In genomic region chr7:27142562-27143021, GRCh38 we compare ENCODE assay signal across 7 cellular contexts.
DNase-seq lines count a peak whose midpoint lies in the region; ATAC-seq and TF ChIP-seq lines count a peak whose summit lies in the region.
"Had no signal": no experiment of that assay in that cellular context is flagged by ENCODE, and none has a peak within 500 bp of the region (broad histone marks: within the 10 kb centered on the region; RNA-seq: fewer than 3 reads in every experiment).

No MANE protein-coding gene starts in this region.

- ATAC-seq in activated naive CD8-positive, alpha-beta T cell treated with anti-CD3 and anti-CD28 coated beads, Interleukin-2, amount 50 U/mL, for 24 hours = no peak

- H3K4me1 ChIP-seq in neuron (ENCODE audit: insufficient read depth, low read length) = peaks cover 13% of the 10 kb centered on the region

- peak overlapping the region; percentile 87 for H2AFZ ChIP-seq in neuron (ENCODE audit: low read depth, low read length)

- H3K4me3 ChIP-seq in HL-60 (replicated peaks; ENCODE audit: insufficient read depth, low read length) (peak overlapping the region; percentile 67), neuron (ENCODE audit: low read length) (no peak overlapping the region)

- intact Hi-C loops in dendritic cell treated with granulocyte-macrophage colony-stimulating factor and Interleukin-4, amounts not matched to agents 40 ng/mL and 50 ng/mL, for 4 days (cut with micrococcal nuclease) = no loop called here

- peak overlapping the region; percentile 0 for H3K27ac Mint-ChIP-seq in dendritic cell treated with granulocyte-macrophage colony-stimulating factor and Interleukin-4, amounts not matched to agents 40 ng/mL and 50 ng/mL, for 4 days
- H3K27ac Mint-ChIP-seq in activated naive CD8-positive, alpha-beta T cell treated with anti-CD3 and anti-CD28 coated beads, Interleukin-2, amount 50 U/mL, for 24 hours = no peak overlapping the region

- DNase-seq in HL-60 (ENCODE audit: low read depth in 1 of 2, low spot score in 1 of 2) = no peak
- no peak for DNase-seq in stimulated activated CD8-positive, alpha-beta memory T cell treated with anti-CD3 and anti-CD28 coated beads, Interleukin-4, amount 100 ng/mL, for 48 hours
- no peak for DNase-seq in effector CD8-positive, alpha-beta T cell (lab: John Stamatoyannopoulos, UW)
- no peak for DNase-seq in activated naive CD8-positive, alpha-beta T cell treated with anti-CD3 and anti-CD28 coated beads, Interleukin-2, amount 50 U/mL, for 24 hours

- H3K4me1 Mint-ChIP-seq in dendritic cell treated with granulocyte-macrophage colony-stimulating factor and Interleukin-4, amounts not matched to agents 40 ng/mL and 50 ng/mL, for 4 days (ENCODE audit: low read depth) = peaks cover 14% of the 10 kb centered on the region
- peaks cover 2% of the 10 kb centered on the region for H3K4me1 Mint-ChIP-seq in activated naive CD8-positive, alpha-beta T cell treated with anti-CD3 and anti-CD28 coated beads, Interleukin-2, amount 50 U/mL, for 24 hours

- H3K27me3 ChIP-seq in HL-60 (ENCODE audit: insufficient read depth, poor library complexity, severe bottlenecking) = peaks cover 10% of the 10 kb centered on the region
- H3K27me3 ChIP-seq in neuron (ENCODE audit: insufficient read depth, low read length) = peaks cover 100% of the 10 kb centered on the region

- no peaks in the 10 kb centered on the region for H3K36me3 Mint-ChIP-seq in dendritic cell treated with granulocyte-macrophage colony-stimulating factor and Interleukin-4, amounts not matched to agents 40 ng/mL and 50 ng/mL, for 4 days (ENCODE audit: low read depth)
- no peaks in the 10 kb centered on the region for H3K36me3 Mint-ChIP-seq in activated naive CD8-positive, alpha-beta T cell treated with anti-CD3 and anti-CD28 coated beads, Interleukin-2, amount 50 U/mL, for 24 hours (ENCODE audit: low read depth)

- H3K27ac ChIP-seq in HL-60 (replicated peaks) = no peak overlapping the region
- H3K27ac ChIP-seq: VCaP had no signal

- H3K9me3 ChIP-seq in neuron (ENCODE audit: low read length) = peaks cover 6% of the 10 kb centered on the region

- H3K9me3 Mint-ChIP-seq in dendritic cell treated with granulocyte-macrophage colony-stimulating factor and Interleukin-4, amounts not matched to agents 40 ng/mL and 50 ng/mL, for 4 days = no peaks in the 10 kb centered on the region
- no peaks in the 10 kb centered on the region for H3K9me3 Mint-ChIP-seq in activated naive CD8-positive, alpha-beta T cell treated with anti-CD3 and anti-CD28 coated beads, Interleukin-2, amount 50 U/mL, for 24 hours

- peak overlapping the region; percentile 74 for H3K4me3 Mint-ChIP-seq in dendritic cell treated with granulocyte-macrophage colony-stimulating factor and Interleukin-4, amounts not matched to agents 40 ng/mL and 50 ng/mL, for 4 days
- H3K4me3 Mint-ChIP-seq in activated naive CD8-positive, alpha-beta T cell treated with anti-CD3 and anti-CD28 coated beads, Interleukin-2, amount 50 U/mL, for 24 hours = no peak overlapping the region

- no peak for TF ChIP-seq CTCF in HL-60 (IDR thresholded peaks at IDR 0.05; ENCODE audit: insufficient read depth, low read length)

- no peaks in the 10 kb centered on the region for H3K36me3 ChIP-seq in neuron (ENCODE audit: insufficient read depth, low read length)

- H3K27me3 Mint-ChIP-seq in dendritic cell treated with granulocyte-macrophage colony-stimulating factor and Interleukin-4, amounts not matched to agents 40 ng/mL and 50 ng/mL, for 4 days = peaks cover 61% of the 10 kb centered on the region
- peaks cover 50% of the 10 kb centered on the region for H3K27me3 Mint-ChIP-seq in activated naive CD8-positive, alpha-beta T cell treated with anti-CD3 and anti-CD28 coated beads, Interleukin-2, amount 50 U/mL, for 24 hours
